8 cellular contexts compared by ENCODE assay signal in the genomic region with DNA sequence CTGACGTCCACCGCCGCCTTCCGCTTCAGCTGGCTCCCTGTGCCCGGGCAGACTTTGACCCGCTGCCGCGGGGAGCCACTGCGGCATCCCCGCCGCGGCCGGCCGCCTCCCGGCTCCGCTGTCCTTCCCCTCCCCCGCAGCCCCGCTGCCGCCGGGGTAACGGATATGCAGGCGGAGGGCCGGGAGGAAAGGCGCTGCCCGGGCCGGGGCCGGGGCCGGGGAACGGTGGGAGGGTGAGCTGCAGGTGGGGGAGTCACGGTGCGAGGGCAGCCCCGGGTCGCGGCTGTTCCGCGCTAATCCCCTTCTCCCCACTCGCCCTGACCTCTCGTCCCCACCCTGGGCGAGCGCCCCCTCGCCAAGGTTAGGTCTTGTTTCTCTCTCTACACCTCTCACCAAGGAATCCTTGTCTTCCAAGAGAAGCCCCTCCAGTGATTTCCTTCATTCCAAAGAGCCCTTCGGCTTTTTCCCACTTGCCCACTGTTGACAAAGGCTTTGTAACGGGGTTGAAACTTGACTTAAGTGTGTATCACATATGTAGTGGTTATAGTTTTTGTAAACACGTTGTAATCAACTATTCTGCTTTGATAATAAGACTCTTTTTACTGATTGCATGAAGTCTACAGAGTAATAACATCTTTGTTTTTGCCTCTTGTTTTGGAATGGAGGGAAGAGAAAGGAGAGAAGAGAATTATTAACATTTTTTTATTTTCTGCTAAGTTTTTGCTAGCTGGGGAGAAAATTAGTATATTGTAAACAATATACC. TPM values are rescaled to one million over a fixed set of nuclear protein-coding genes. Genes with fewer than 3 reads are reported as not detected.
DNase-seq lines count a peak whose midpoint lies in the region; ATAC-seq, FAIRE-seq and TF ChIP-seq lines count a peak whose summit lies in the region.

No MANE protein-coding gene starts in this region.

- H3K4me3 Mint-ChIP-seq in activated CD4-positive, alpha-beta T cell treated with anti-CD3 and anti-CD28 coated beads, Interleukin-2, amount 10 ng/mL, durations not matched to agents 7 days and 5 days: no peak overlapping the region

- TF ChIP-seq POLR2A in H1 (IDR thresholded peaks at IDR 0.05; ENCODE audit: control extremely low read depth in 1 of 2, low read depth in 2 of 2, low read length in 2 of 2): no peak; a peak in 1 of 3 replicates

- peaks cover 0 to 4% of the 10 kb centered on the region in 2 experiments for H4K20me1 ChIP-seq in H1 (replicated peaks in 1 of 2; ENCODE audit: control insufficient read depth in 1 of 2, insufficient read depth in 2 of 2, low read length in 2 of 2)

- no peak overlapping the region for H3K4ac ChIP-seq in H1 (replicated peaks; ENCODE audit: insufficient read length, low read depth, low read length)

- H4K8ac ChIP-seq in H1 (ENCODE audit: extremely low read depth, insufficient read depth, low read length): peak overlapping the region; percentile 94; the same call in 1 of the 2 replicates

- no peaks in the 10 kb centered on the region for H3K79me1 ChIP-seq in H1 (ENCODE audit: low read depth, low read length)

- no peak overlapping the region for H2AK5ac ChIP-seq in H1 (ENCODE audit: low read depth, low read length)

- DNase-seq in activated CD8-positive, alpha-beta memory T cell treated with anti-CD3 and anti-CD28 coated beads for 1 hour (ENCODE audit: extremely low read depth in 1 of 2, low read depth in 1 of 2): peak; percentile 2 to 44
- no peak for DNase-seq in activated CD8-positive, alpha-beta memory T cell treated with anti-CD3 and anti-CD28 coated beads for 24 hours
- DNase-seq in NCI-H2171 treated with DMSO at 0.1 percent for 48 hours (lab: John Stamatoyannopoulos, UW): peak; percentile 72
- peak; percentile 62 for DNase-seq in activated CD4-positive, alpha-beta T cell treated with anti-CD3 and anti-CD28 coated beads, Interleukin-2, amount 10 ng/mL, durations not matched to agents 7 days and 5 days
- peak; percentile 2 to 86 for DNase-seq in H1 (ENCODE audit: low read depth in 1 of 2, low spot score in 2 of 2)
- DNase-seq in midbrain (lab: John Stamatoyannopoulos, UW): peak; percentile 52
- DNase-seq in stimulated activated CD8-positive, alpha-beta memory T cell treated with anti-CD3 and anti-CD28 coated beads, Interleukin-7, amount 100 ng/mL, for 24 hours (ENCODE audit: low read depth): peak; percentile 21

- no peak overlapping the region for H3K23ac ChIP-seq in H1 (ENCODE audit: insufficient read length)

- no peak overlapping the region for H3K14ac ChIP-seq in H1 (ENCODE audit: insufficient read length)

- H2AFZ ChIP-seq in H1 (ENCODE audit: low read length): peak overlapping the region; percentile 91; the same call in 1 of the 2 replicates

- H3K27me3 ChIP-seq in H1 (replicated peaks in 1 of 4; ENCODE audit: control insufficient read depth in 3 of 4, extremely low read depth in 1 of 4, insufficient read depth in 3 of 4, low read length in 3 of 4): no peaks in the 10 kb centered on the region

- H3K23me2 ChIP-seq in H1 (ENCODE audit: low read depth, low read length): no peaks in the 10 kb centered on the region

- peak overlapping the region; percentile 74 for H4K5ac ChIP-seq in H1 (ENCODE audit: insufficient read length, low read depth, low read length)

- no peaks in the 10 kb centered on the region for H3K36me3 ChIP-seq in H1 (ENCODE audit: control insufficient read depth in 2 of 4, insufficient read depth in 4 of 4, low read length in 3 of 4)

- peaks cover 0 to 46% of the 10 kb centered on the region in 2 experiments; a peak in 3 of 4 replicates for H3K79me2 ChIP-seq in H1 (ENCODE audit: control insufficient read depth in 1 of 2, insufficient read depth in 2 of 2, low read length in 2 of 2)

- H2BK15ac ChIP-seq in H1 (ENCODE audit: low read length): 0 out of 2 replicates have a peak overlapping the region, but pooled peaks have one; percentile 61

- FAIRE-seq in H1 (lab: Jason Lieb, UNC): no peak

- peak; percentile 39 for ATAC-seq in HG02840 (IDR thresholded peaks at IDR 0.05; ENCODE audit: low FRiP score, unreplicated experiment)

- H3K27me3 Mint-ChIP-seq in activated CD4-positive, alpha-beta T cell treated with anti-CD3 and anti-CD28 coated beads, Interleukin-2, amount 10 ng/mL, durations not matched to agents 7 days and 5 days: no peaks in the 10 kb centered on the region

- TF ChIP-seq CTCF in H1 (IDR thresholded peaks at IDR 0.05; ENCODE audit: control extremely low read depth in 1 of 3, insufficient read depth in 1 of 3, low read depth in 1 of 3, low read length in 3 of 3): peak in 1 of 3 experiments; percentile 27; a peak in 2 of 4 replicates

- peak overlapping the region; percentile 78 for H3K56ac ChIP-seq in H1 (replicated peaks; ENCODE audit: insufficient read length, low read depth, low read length)

- H3K36me3 Mint-ChIP-seq in activated CD4-positive, alpha-beta T cell treated with anti-CD3 and anti-CD28 coated beads, Interleukin-2, amount 10 ng/mL, durations not matched to agents 7 days and 5 days (ENCODE audit: low read depth): peaks cover 2% of the 10 kb centered on the region

- peak overlapping the region; percentile 97 for H2BK5ac ChIP-seq in H1 (ENCODE audit: low read depth, low read length)

- WGBS in H1 (ENCODE audit: extremely low coverage in 1 of 2, insufficient coverage in 1 of 2, insufficient read length in 1 of 2, insufficient replicate concordance in 2 of 2, low coverage in 1 of 2, low lambda C conversion rate in 2 of 2, missing lambda C conversion rate in 1 of 2), 2 experiments: 4% methylated on average over 35 of the region's 44 CpGs; no CpG with 5 or more reads in 1 of the 2 experiments

- no peak overlapping the region for H2BK120ac ChIP-seq in H1 (replicated peaks; ENCODE audit: low read depth, low read length)

- CTCF ChIA-PET in activated CD4-positive, alpha-beta T cell treated with anti-CD3 and anti-CD28 coated beads, Interleukin-2, amount 10 ng/mL, durations not matched to agents 7 days and 5 days (lab: Charles Lee): interaction anchor here (1.1 to 1.6 kb wide), 6 partner anchors 38 to 130 kb away, joined by 3 to 4 read pairs (median 4); a partner anchor contains a TSS
- CTCF ChIA-PET in H1 (lab: Charles Lee; ENCODE audit: partially characterized antibody): interaction anchor here (0.6 to 1.7 kb wide), 6 partner anchors 20 to 845 kb away, joined by 3 to 5 read pairs (median 3); no protein-coding TSS in a partner anchor

- H3K4me2 ChIP-seq in H1 (ENCODE audit: insufficient read depth in 1 of 2, low read depth in 2 of 2, low read length in 2 of 2): peak overlapping the region; percentile 25 to 76

- H3K4me1 ChIP-seq in H1 (replicated peaks in 1 of 4; ENCODE audit: control insufficient read depth in 3 of 4, insufficient read depth in 4 of 4, low read length in 3 of 4): no peaks in the 10 kb centered on the region

- H3K27ac Mint-ChIP-seq in activated CD4-positive, alpha-beta T cell treated with anti-CD3 and anti-CD28 coated beads, Interleukin-2, amount 10 ng/mL, durations not matched to agents 7 days and 5 days: peak overlapping the region; percentile 92

- POLR2A ChIA-PET in activated CD4-positive, alpha-beta T cell treated with anti-CD3 and anti-CD28 coated beads, Interleukin-2, amount 10 ng/mL, durations not matched to agents 7 days and 5 days (lab: Charles Lee): no interaction called here
- POLR2A ChIA-PET in H1 (lab: Charles Lee; ENCODE audit: partially characterized antibody): interaction anchor here (0.6 to 1.5 kb wide), 7 partner anchors 8 to 401 kb away, joined by 3 to 7 read pairs (median 3); a partner anchor contains a TSS

- H4K91ac ChIP-seq in H1 (replicated peaks; ENCODE audit: insufficient read length, low read length): peak overlapping the region; percentile 86

- H3K9me3 Mint-ChIP-seq in activated CD4-positive, alpha-beta T cell treated with anti-CD3 and anti-CD28 coated beads, Interleukin-2, amount 10 ng/mL, durations not matched to agents 7 days and 5 days: no peaks in the 10 kb centered on the region

- no peak for TF ChIP-seq RAD21 in H1 (IDR thresholded peaks at IDR 0.05 in 1 of 2, conservative IDR thresholded peaks at IDR 0.05 in 1 of 2; ENCODE audit: low read depth in 2 of 2, low read length in 2 of 2)

- H2BK12ac ChIP-seq in H1 (ENCODE audit: low read depth, low read length): peak overlapping the region; percentile 87

- TF ChIP-seq EP300 in H1 (IDR thresholded peaks at IDR 0.05; ENCODE audit: borderline replicate concordance in 1 of 2, low read depth in 2 of 2, low read length in 2 of 2): peak in 1 of 2 experiments; percentile 52; a peak in 1 of 3 replicates

- H3K4me1 Mint-ChIP-seq in activated CD4-positive, alpha-beta T cell treated with anti-CD3 and anti-CD28 coated beads, Interleukin-2, amount 10 ng/mL, durations not matched to agents 7 days and 5 days: peaks cover 7% of the 10 kb centered on the region

- H3K9me3 ChIP-seq in H1 (ENCODE audit: insufficient read depth in 2 of 2, low read depth in 1 of 2, low read length in 1 of 2): no peaks in the 10 kb centered on the region

- H3K9ac ChIP-seq in H1 (replicated peaks in 1 of 4; ENCODE audit: extremely low read depth in 1 of 4, low read depth in 3 of 4, low read length in 3 of 4): peak overlapping the region; percentile 72 to 90 (median 84)

- peak overlapping the region; percentile 95 for H3K18ac ChIP-seq in H1 (ENCODE audit: extremely low read depth, low read length)

- H3K27ac ChIP-seq in H1 (ENCODE audit: low read depth, low read length): peak overlapping the region; percentile 81

- 0 out of 2 replicates have a peak overlapping the region, but pooled peaks have one; percentile 48 for H2BK20ac ChIP-seq in H1 (ENCODE audit: low read length)

- H3K4me3 ChIP-seq in H1 (ENCODE audit: extremely low read depth in 1 of 4, insufficient read depth in 2 of 4, low read depth in 3 of 4, low read length in 4 of 4): peak overlapping the region; percentile 83 to 93 (median 86)

TF ChIP-seq in H1, 55 proteins besides CTCF, POLR2A, EP300 and RAD21 (continues in another document):
- peak in 1 of 2 experiments; percentile 71; a peak in 1 of 4 replicates for TF ChIP-seq SIN3A (conservative IDR thresholded peaks at IDR 0.05 in 1 of 2, IDR thresholded peaks at IDR 0.05 in 1 of 2; ENCODE audit: low read depth in 1 of 2, low read length in 2 of 2)
- no peak for TF ChIP-seq RNF2 (IDR thresholded peaks at IDR 0.05; ENCODE audit: borderline replicate concordance, low read depth, low read length, missing control alignments, poor library complexity, severe bottlenecking)
- TF ChIP-seq PHF8 (conservative IDR thresholded peaks at IDR 0.05; ENCODE audit: low read depth, low read length): 0 out of 2 replicates have a peak, but pooled peaks have one; percentile 1

RNA-seq across cellular contexts. Expression of a gene that starts 0.7 kb away (rescaled TPM):
- 10 to 100 TPM; 18.0 to 20.5 TPM for total RNA-seq in activated CD4-positive, alpha-beta T cell treated with anti-CD3 and anti-CD28 coated beads, Interleukin-2, amount 10 ng/mL, durations not matched to agents 7 days and 5 days
- 41.5 and 43.9 TPM in 2 replicates for total RNA-seq in H1 (2021; fragmentation: NEBNext Ultra II Directional; extraction: Animal tissue kit (Norgen Biotek cat#: 25700))
- 20.0 and 28.6 TPM in 2 replicates for polyA plus RNA-seq in H1 (2011; rRNA removed)
- 23.7 TPM for polyA plus RNA-seq in H1 (2011; cell fraction: cytosol; rRNA removed)
- 12.8 TPM for polyA plus RNA-seq in H1 (2011; cell fraction: nucleus; rRNA removed)
- polyA plus RNA-seq in H1 (2012, experiment 1 of 2): 18.2 to 34.1 TPM (median 24.0 TPM) in 4 replicates
- 1.7 TPM for polyA plus RNA-seq in H1 (2012, experiment 2 of 2)
- 46.4 TPM for polyA plus RNA-seq in H1 (2013, experiment 1 of 2)
- polyA plus RNA-seq in H1 (2013, experiment 2 of 2): 53.7 TPM
- polyA minus RNA-seq in H1 (2011; rRNA and poly(A)+ RNA removed): 56.2 and 77.6 TPM in 2 replicates
- 31.7 TPM for polyA minus RNA-seq in H1 (2011; cell fraction: cytosol; rRNA and poly(A)+ RNA removed)
- 31.3 TPM for polyA minus RNA-seq in H1 (2011; cell fraction: nucleus; rRNA and poly(A)+ RNA removed)
